ENCODE assay signal across 8 cellular contexts in genomic region chr5:115170128-115170923, GRCh38. TPM values are rescaled to one million over a fixed set of nuclear protein-coding genes. Genes with fewer than 3 reads are reported as not detected.
A peak's percentile ranks its signal among the peaks of the same experiment; 100 is the strongest.
DNase-seq lines count a peak whose midpoint lies in the region; ATAC-seq and TF ChIP-seq lines count a peak whose summit lies in the region.

No MANE protein-coding gene starts in this region.

- H3K27me3 ChIP-seq in Panc1 (ENCODE audit: control insufficient read depth, insufficient read depth, low read length) (peaks cover 28% of the 10 kb centered on the region), dorsolateral prefrontal cortex (peaks cover 0 to 21% (median 0%) of the 10 kb centered on the region in 45 donors), vagina (no peaks in the 10 kb centered on the region)

- intact Hi-C loops in Panc1 (cut with micrococcal nuclease; ENCODE audit: unreplicated experiment) = no loop called here
- intact Hi-C loops in dorsolateral prefrontal cortex (cut with DNase I) = loop anchor here in 1 of 2 donors (10.0 kb wide), 1 partner anchor 74 kb away; no protein-coding TSS in a partner anchor
- intact Hi-C loops in mucosa of descending colon (cut with DNase I, micrococcal nuclease) = no loop called here
- intact Hi-C loops in vagina (cut with DNase I) = no loop called here

- DNase-seq in stimulated activated CD4-positive, alpha-beta T cell treated with anti-CD3 and anti-CD28 coated beads, Interleukin-15, amount 100 ng/mL, for 24 hours = peak; percentile 41
- DNase-seq in stimulated activated CD4-positive, alpha-beta T cell treated with anti-CD3 and anti-CD28 coated beads, Interleukin-12 subunit alpha, Interleukin-12 subunit beta, amount 100 ng/mL, for 4 hours = no peak
- DNase-seq in Panc1 (ENCODE audit: low read depth, low spot score) (no peak), dorsolateral prefrontal cortex (peak in 1 of 10 donors; percentile 52), mucosa of descending colon (peak in 1 of 3 donors; percentile 63), vagina (ENCODE audit: extremely low spot score in 2 of 2) (no peak), 8988T (no peak)

- no peaks in the 10 kb centered on the region for H3K9me3 ChIP-seq in Panc1 (ENCODE audit: control insufficient read depth, insufficient read depth, low read depth, low read length)
- peaks cover 3% of the 10 kb centered on the region for H3K9me3 ChIP-seq in mucosa of descending colon
- no peaks in the 10 kb centered on the region for H3K9me3 ChIP-seq in vagina

- CTCF ChIA-PET in Panc1 (lab: Charles Lee) = no interaction called here

- no peaks in the 10 kb centered on the region for H3K36me3 ChIP-seq in Panc1 (ENCODE audit: control insufficient read depth, insufficient read depth, low read length)
- no peaks in the 10 kb centered on the region for H3K36me3 ChIP-seq in mucosa of descending colon (ENCODE audit: low read depth)
- H3K36me3 ChIP-seq in vagina = no peaks in the 10 kb centered on the region

- peak; percentile 43 for ATAC-seq in HG02970 (IDR thresholded peaks at IDR 0.05; ENCODE audit: low FRiP score, unreplicated experiment)
- peak; percentile 86 for ATAC-seq in Panc1
- peak; percentile 77 for ATAC-seq in mucosa of descending colon

- POLR2A ChIA-PET in Panc1 (lab: Charles Lee) = interaction anchor here (0.6 kb wide), 1 partner anchor 1796 kb away, joined by 3 read pairs; no protein-coding TSS in a partner anchor

- peak overlapping the region; percentile 73 to 74 for H3K4me3 ChIP-seq in Panc1 (ENCODE audit: low read depth in 2 of 2, low read length in 2 of 2)
- H3K4me3 ChIP-seq in dorsolateral prefrontal cortex = peak overlapping the region; percentile 53 to 99 (median 83)
- peak overlapping the region; percentile 50 for H3K4me3 ChIP-seq in mucosa of descending colon
- peak overlapping the region; percentile 73 to 75 for H3K4me3 ChIP-seq in vagina

- in situ Hi-C loops in Panc1 (cut with HindIII; ENCODE audit: low pct_unique_long_range_greater_than_20kb, low sequenced_read_pairs) = no loop called here

- TF ChIP-seq POLR2A in vagina (IDR thresholded peaks at IDR 0.05) = no peak

- H3K27ac ChIP-seq in Panc1 (ENCODE audit: low read length) (no peak overlapping the region), dorsolateral prefrontal cortex (peak overlapping the region in 52 of 59 donors; percentile 1 to 84 (median 59)), vagina (peak overlapping the region; percentile 53)

- BruUV-seq in Panc1 (replicated peaks; lab: Mats Ljungman, UMichigan) = no TSS peak

- TF ChIP-seq CTCF in Panc1 (IDR thresholded peaks at IDR 0.05) = no peak
- TF ChIP-seq CTCF in dorsolateral prefrontal cortex (IDR thresholded peaks at IDR 0.05 in 54 of 56, conservative IDR thresholded peaks at IDR 0.05 in 2 of 56; ENCODE audit: low read depth in 1 of 56, partially characterized antibody in 56 of 56) = peak in 2 of 56 donors; percentile 1 to 6
- TF ChIP-seq CTCF in mucosa of descending colon (IDR thresholded peaks at IDR 0.05) = no peak
- TF ChIP-seq CTCF in vagina (IDR thresholded peaks at IDR 0.05) = no peak

- H3K4me1 ChIP-seq in Panc1 (ENCODE audit: control insufficient read depth, insufficient read depth, low read length) = no peaks in the 10 kb centered on the region; the same call in 1 of the 2 replicates
- H3K4me1 ChIP-seq in mucosa of descending colon (ENCODE audit: low read depth) = peaks cover 4% of the 10 kb centered on the region
- H3K4me1 ChIP-seq in vagina = peaks cover 20% of the 10 kb centered on the region

RNA-seq across cellular contexts. Expression of gene TRIM36, which starts 0.6 kb away (rescaled TPM):
- total RNA-seq in Panc1 (2021; ENCODE audit: unreplicated experiment) (1.6 TPM), dorsolateral prefrontal cortex (10 to 100 TPM; 16.6 to 66.6 (median 40.9) TPM), mucosa of descending colon (10 to 100 TPM; 20.6 to 45.7 (median 27.1) TPM), vagina (2.2 TPM)
- polyA plus RNA-seq in Panc1 (2012; ENCODE audit: insufficient read length) = 0.18 TPM
